ENCODE assay signal across 1 cellular context in the genomic region with DNA sequence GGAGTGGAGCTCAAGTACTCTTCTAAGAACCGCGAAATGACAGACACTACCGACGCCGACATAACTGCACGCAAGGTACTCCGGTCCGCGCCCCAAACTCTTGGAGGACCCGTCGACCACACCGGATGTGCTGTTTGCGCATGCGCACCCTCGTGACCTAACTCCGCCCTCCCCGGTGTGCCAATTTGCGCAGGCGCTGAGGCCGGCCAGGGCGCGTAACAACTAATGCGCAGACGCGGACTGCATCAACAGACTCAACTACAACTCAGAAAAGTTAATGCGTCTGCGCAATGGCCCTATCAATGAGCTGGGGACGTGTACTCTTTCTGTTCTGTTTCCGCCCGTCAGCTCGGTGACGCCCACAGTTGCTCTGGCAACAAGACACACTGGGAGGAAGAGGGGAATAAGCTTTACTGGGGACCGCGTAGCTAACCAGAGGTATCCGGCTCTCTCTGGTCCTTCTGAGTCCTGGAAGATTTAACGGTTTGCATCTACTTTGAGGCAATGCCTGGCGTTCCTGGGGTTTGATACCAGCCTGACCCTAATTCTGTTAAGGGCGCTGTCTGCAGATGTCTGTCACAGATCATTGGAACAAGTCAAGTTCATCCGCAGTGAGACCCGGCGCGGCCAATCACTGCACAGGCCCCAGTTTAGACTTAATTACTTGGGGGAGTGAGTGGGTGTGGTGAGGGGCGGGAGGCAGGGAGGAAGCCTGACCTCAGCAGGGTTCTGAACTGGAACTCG.
TF ChIP-seq lines count a peak whose summit lies in the region.

TSS of gene DAD1 (minus strand) at position 129 of the 744 bp plus-strand sequence. CDS start at position 62, 67 bp downstream.

TF ChIP-seq in GM23338, 12 proteins besides CTCF, POLR2A, EP300 and RAD21 (continued from another document):
- TF ChIP-seq, protein P1, sequence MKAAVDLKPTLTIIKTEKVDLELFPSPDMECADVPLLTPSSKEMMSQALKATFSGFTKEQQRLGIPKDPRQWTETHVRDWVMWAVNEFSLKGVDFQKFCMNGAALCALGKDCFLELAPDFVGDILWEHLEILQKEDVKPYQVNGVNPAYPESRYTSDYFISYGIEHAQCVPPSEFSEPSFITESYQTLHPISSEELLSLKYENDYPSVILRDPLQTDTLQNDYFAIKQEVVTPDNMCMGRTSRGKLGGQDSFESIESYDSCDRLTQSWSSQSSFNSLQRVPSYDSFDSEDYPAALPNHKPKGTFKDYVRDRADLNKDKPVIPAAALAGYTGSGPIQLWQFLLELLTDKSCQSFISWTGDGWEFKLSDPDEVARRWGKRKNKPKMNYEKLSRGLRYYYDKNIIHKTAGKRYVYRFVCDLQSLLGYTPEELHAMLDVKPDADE (IDR thresholded peaks at IDR 0.05), result no peak
- TF ChIP-seq NANOG (IDR thresholded peaks at IDR 0.05; ENCODE audit: borderline replicate concordance) (no peak), ZNF114 (CRISPR knock-in tag; IDR thresholded peaks at IDR 0.05) (no peak), JUNB (IDR thresholded peaks at IDR 0.05; ENCODE audit: unreplicated experiment) (no peak), REST (IDR thresholded peaks at IDR 0.05; ENCODE audit: unreplicated experiment) (no peak), ZNF331 (CRISPR knock-in tag; IDR thresholded peaks at IDR 0.05; ENCODE audit: low read depth) (no peak), CREB1 (CRISPR knock-in tag; IDR thresholded peaks at IDR 0.05; ENCODE audit: low read depth) (0 out of 2 replicates have a peak, but pooled peaks have one; percentile 60), EZH2phosphoT487 (IDR thresholded peaks at IDR 0.05; ENCODE audit: unreplicated experiment) (no peak), EZH2 (IDR thresholded peaks at IDR 0.05; ENCODE audit: low read depth, unreplicated experiment) (no peak), STAT1 (IDR thresholded peaks at IDR 0.05; ENCODE audit: unreplicated experiment) (no peak), ZNF462 (CRISPR knock-in tag; IDR thresholded peaks at IDR 0.05) (no peak)
